Comparison of ENCODE assay signal across 18 cellular contexts in genomic region chr18:47746615-47747014, GRCh38.
"Had no signal": no experiment of that assay in that cellular context is flagged by ENCODE, and none has a peak within 500 bp of the region (broad histone marks: within the 10 kb centered on the region; RNA-seq: fewer than 3 reads in every experiment).

No MANE protein-coding gene starts in this region.

- H3K4me3 ChIP-seq: SJSA1, SK-N-MC had no signal

- H3K27ac ChIP-seq: SJSA1, SK-N-MC had no signal

- H3K9me3 ChIP-seq: SJSA1 had no signal

- DNase-seq: KBM-7, MV-4-11, NCI-H1048, NCI-H1105, NCI-H1417, NCI-H1436 treated with DMSO at 0.1 percent for 48 hours, NCI-H1694, NCI-H187 treated with DMSO at 0.1 percent for 48 hours, NCI-H2029 treated with DMSO at 0.1 percent for 48 hours, NCI-H2227 treated with DMSO at 0.1 percent for 48 hours, NCI-H524, NCI-H526 treated with DMSO at 0.1 percent for 48 hours, NCI-H774, Right ventricle myocardium superior, RPMI8226, SIG-M5 had no signal

- H3K36me3 ChIP-seq: SJSA1 had no signal

- H3K27me3 ChIP-seq: SJSA1 had no signal
